Comparison of ENCODE assay signal across 27 cellular contexts in the genomic region with DNA sequence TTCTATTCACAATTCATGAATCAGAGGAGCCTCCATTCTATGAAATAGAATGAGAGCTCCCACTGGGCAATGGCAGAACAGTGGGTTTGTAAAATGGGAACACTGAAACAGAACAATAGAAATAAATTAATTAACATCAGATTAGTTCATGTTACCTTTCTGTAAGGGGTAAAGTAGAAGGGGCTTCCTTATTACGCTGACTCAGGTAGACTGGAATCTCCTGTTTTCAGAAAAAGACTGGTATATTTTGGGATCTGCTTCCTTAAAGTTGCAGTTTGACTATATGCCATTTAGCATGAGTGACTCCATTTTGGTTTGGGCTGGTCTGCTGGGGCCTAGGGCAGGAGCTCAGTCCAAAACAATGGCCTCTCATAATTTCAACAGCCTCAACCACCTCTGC.
"Had no signal": no experiment of that assay in that cellular context is flagged by ENCODE, and none has a peak within 500 bp of the region (broad histone marks: within the 10 kb centered on the region; RNA-seq: fewer than 3 reads in every experiment).

No MANE protein-coding gene starts in this region.

- H3K4me3 Mint-ChIP-seq: dendritic cell treated with granulocyte-macrophage colony-stimulating factor and Interleukin-4, amounts not matched to agents 40 ng/mL and 50 ng/mL, for 4 days; effector memory CD8-positive, alpha-beta T cell; endodermal cell; immature natural killer cell; mesothelial cell of epicardium; naive B cell; naive thymus-derived CD8-positive, alpha-beta T cell had no signal

- H3K36me3 ChIP-seq: colonic mucosa, esophagus muscularis mucosa, gastroesophageal sphincter, heart left ventricle, left lung, lower lobe of right lung had no signal

- DNase-seq: colonic mucosa; cortex of kidney; effector CD8-positive, alpha-beta T cell; effector memory CD8-positive, alpha-beta T cell; endodermal cell; foreskin keratinocyte; heart left ventricle; hypothalamus; immature natural killer cell; left cardiac atrium; left lung; left ventricle myocardium superior; lower lobe of right lung; mesenchymal stem cell; mucosa of descending colon; naive B cell; naive thymus-derived CD8-positive, alpha-beta T cell had no signal

- H2AFZ ChIP-seq: hepatocyte had no signal

- H3K79me2 ChIP-seq: hepatocyte had no signal

- H3K9me3 ChIP-seq: colonic mucosa, esophagus muscularis mucosa, gastroesophageal sphincter, heart left ventricle, left lung, lower lobe of right lung, mucosa of descending colon had no signal

- H3K4me1 Mint-ChIP-seq: immature natural killer cell; naive B cell; naive thymus-derived CD8-positive, alpha-beta T cell had no signal

- H3K27ac ChIP-seq: colonic mucosa, esophagus muscularis mucosa, foreskin keratinocyte, gastroesophageal sphincter, heart left ventricle, hepatocyte, left lung, lower lobe of right lung had no signal

- H3K27me3 ChIP-seq: colonic mucosa, hepatocyte had no signal

- ATAC-seq: effector memory CD8-positive, alpha-beta T cell; foreskin keratinocyte; gastroesophageal sphincter; heart left ventricle; left cardiac atrium; left lung; left ventricle myocardium superior; lower lobe of right lung; mucosa of descending colon; naive thymus-derived CD8-positive, alpha-beta T cell had no signal

- H3K4me1 ChIP-seq: colonic mucosa, esophagus muscularis mucosa, foreskin keratinocyte, gastroesophageal sphincter, heart left ventricle, left lung, lower lobe of right lung had no signal

- H3K9me3 Mint-ChIP-seq: dendritic cell treated with granulocyte-macrophage colony-stimulating factor and Interleukin-4, amounts not matched to agents 40 ng/mL and 50 ng/mL, for 4 days; effector memory CD8-positive, alpha-beta T cell; endodermal cell; immature natural killer cell; naive thymus-derived CD8-positive, alpha-beta T cell had no signal

- H3K4me3 ChIP-seq: colonic mucosa, esophagus muscularis mucosa, gastroesophageal sphincter, heart left ventricle, hepatocyte, left lung, lower lobe of right lung, mucosa of descending colon had no signal

- H3K27ac Mint-ChIP-seq: dendritic cell treated with granulocyte-macrophage colony-stimulating factor and Interleukin-4, amounts not matched to agents 40 ng/mL and 50 ng/mL, for 4 days; effector memory CD8-positive, alpha-beta T cell; endodermal cell; immature natural killer cell; mesothelial cell of epicardium; naive B cell; naive thymus-derived CD8-positive, alpha-beta T cell had no signal

- H3K36me3 Mint-ChIP-seq: immature natural killer cell, mesothelial cell of epicardium, naive B cell had no signal

- H3K4me2 ChIP-seq: hepatocyte had no signal

- FAIRE-seq: endometrium, endothelial cell of umbilical vein, frontal cortex, islet of Langerhans, keratinocyte had no signal
